In the genomic region with DNA sequence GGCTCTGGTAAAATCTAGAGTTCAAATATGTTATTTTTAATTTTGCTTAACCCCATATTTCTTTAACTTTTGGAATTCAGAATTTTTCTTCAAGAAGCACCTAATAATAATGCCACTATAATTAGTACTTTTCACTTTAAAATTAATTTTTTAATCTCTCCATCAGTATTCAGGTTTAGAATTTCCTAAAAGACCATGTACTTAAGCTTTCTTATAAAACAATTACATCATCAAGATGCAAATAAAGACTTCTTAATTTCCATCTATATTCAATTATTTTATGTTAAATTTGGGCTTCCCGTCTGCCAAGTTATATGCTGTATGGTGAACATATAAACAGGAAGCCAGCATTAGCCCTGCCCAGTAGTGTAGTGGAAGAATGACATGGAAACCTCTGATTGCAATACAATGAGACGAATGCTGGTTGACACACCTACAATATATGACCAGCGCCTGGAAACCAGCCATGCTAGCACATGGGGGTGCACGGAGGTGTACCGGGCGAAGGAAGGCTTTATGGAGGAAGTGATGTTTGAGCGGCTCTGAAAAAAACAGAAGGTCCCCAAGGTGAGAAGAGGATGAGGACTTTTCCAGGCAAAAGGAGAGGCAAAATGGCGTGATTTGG, we compare ENCODE assay signal across 16 cellular contexts.
"Had no signal": no experiment of that assay in that cellular context is flagged by ENCODE, and none has a peak within 500 bp of the region (broad histone marks: within the 10 kb centered on the region; RNA-seq: fewer than 3 reads in every experiment).

No MANE protein-coding gene starts in this region.

- H3K4me3 ChIP-seq: esophagus muscularis mucosa, testis had no signal

- H3K27ac Mint-ChIP-seq: activated B cell treated with CpG ODN at 0.5 μM for 24 hours; activated CD4-positive, alpha-beta T cell treated with anti-CD3 and anti-CD28 coated beads, Interleukin-2, amount 10 ng/mL, durations not matched to agents 7 days and 5 days; activated naive CD4-positive, alpha-beta T cell treated with anti-CD3 and anti-CD28 coated beads for 36 hours; activated T-helper 17 cell treated with anti-CD3 and anti-CD28 coated beads, Interleukin-2, amount 50 U/mL, for 72 hours; natural killer cell treated with Interleukin-12 subunit alpha and Interleukin-12 subunit beta and Interleukin-15 and Interleukin-18, amount 100 ng/mL, for 72 hours; stimulated activated naive CD8-positive, alpha-beta T cell treated with anti-CD3 and anti-CD28 coated beads, Interleukin-15, Interleukin-2, amounts not matched to agents 100 ng/mL and 50 ng/mL, for 24 hours; T-helper 17 cell had no signal

- H3K4me1 Mint-ChIP-seq: activated B cell treated with CpG ODN at 0.5 μM for 24 hours; activated CD4-positive, alpha-beta T cell treated with anti-CD3 and anti-CD28 coated beads, Interleukin-2, amount 10 ng/mL, durations not matched to agents 7 days and 5 days; activated T-helper 17 cell treated with anti-CD3 and anti-CD28 coated beads, Interleukin-2, amount 50 U/mL, for 72 hours had no signal

- FAIRE-seq: endometrium had no signal

- H3K9me3 ChIP-seq: esophagus muscularis mucosa, testis had no signal

- H3K4me1 ChIP-seq: esophagus muscularis mucosa, testis had no signal

- H3K27me3 Mint-ChIP-seq: brain had no signal

- H3K27ac ChIP-seq: esophagus muscularis mucosa, testis had no signal

- DNase-seq: activated B cell treated with CpG ODN at 0.5 μM for 24 hours; activated CD4-positive, alpha-beta T cell treated with anti-CD3 and anti-CD28 coated beads, Interleukin-2, amount 10 ng/mL, durations not matched to agents 7 days and 5 days; activated naive CD4-positive, alpha-beta T cell treated with anti-CD3 and anti-CD28 coated beads for 36 hours; activated T-cell treated with anti-CD3 and anti-CD28 coated beads for 4 hours; glutamatergic neuron; occipital lobe; stimulated activated CD4-positive, alpha-beta T cell treated with anti-CD3 and anti-CD28 coated beads, Interleukin-4, amount 100 ng/mL, for 1 hour; stimulated activated CD8-positive, alpha-beta memory T cell treated with anti-CD3 and anti-CD28 coated beads, Interleukin-4, amount 100 ng/mL, for 48 hours; T-helper 17 cell; testis had no signal

- H3K4me3 Mint-ChIP-seq: activated B cell treated with CpG ODN at 0.5 μM for 24 hours; activated CD4-positive, alpha-beta T cell treated with anti-CD3 and anti-CD28 coated beads, Interleukin-2, amount 10 ng/mL, durations not matched to agents 7 days and 5 days; activated naive CD4-positive, alpha-beta T cell treated with anti-CD3 and anti-CD28 coated beads for 36 hours; activated T-helper 17 cell treated with anti-CD3 and anti-CD28 coated beads, Interleukin-2, amount 50 U/mL, for 72 hours; brain; natural killer cell treated with Interleukin-12 subunit alpha and Interleukin-12 subunit beta and Interleukin-15 and Interleukin-18, amount 100 ng/mL, for 72 hours; stimulated activated naive CD8-positive, alpha-beta T cell treated with anti-CD3 and anti-CD28 coated beads, Interleukin-15, Interleukin-2, amounts not matched to agents 100 ng/mL and 50 ng/mL, for 24 hours; T-helper 17 cell had no signal

- ATAC-seq: activated T-helper 17 cell treated with anti-CD3 and anti-CD28 coated beads, Interleukin-2, amount 50 U/mL, for 72 hours; natural killer cell treated with Interleukin-12 subunit alpha and Interleukin-12 subunit beta and Interleukin-15 and Interleukin-18, amount 100 ng/mL, for 72 hours; T-helper 17 cell had no signal

- H3K9me3 Mint-ChIP-seq: activated B cell treated with CpG ODN at 0.5 μM for 24 hours; activated CD4-positive, alpha-beta T cell treated with anti-CD3 and anti-CD28 coated beads, Interleukin-2, amount 10 ng/mL, durations not matched to agents 7 days and 5 days; activated naive CD4-positive, alpha-beta T cell treated with anti-CD3 and anti-CD28 coated beads for 36 hours; activated T-helper 17 cell treated with anti-CD3 and anti-CD28 coated beads, Interleukin-2, amount 50 U/mL, for 72 hours; brain; natural killer cell treated with Interleukin-12 subunit alpha and Interleukin-12 subunit beta and Interleukin-15 and Interleukin-18, amount 100 ng/mL, for 72 hours; stimulated activated naive CD8-positive, alpha-beta T cell treated with anti-CD3 and anti-CD28 coated beads, Interleukin-15, Interleukin-2, amounts not matched to agents 100 ng/mL and 50 ng/mL, for 24 hours had no signal
